8 cellular contexts compared by ENCODE assay signal in genomic region chr10:14954001-14954770, GRCh38. TPM values are rescaled to one million over a fixed set of nuclear protein-coding genes. Genes with fewer than 3 reads are reported as not detected.
DNase-seq lines count a peak whose midpoint lies in the region; ATAC-seq and TF ChIP-seq lines count a peak whose summit lies in the region.

DCLRE1C (minus strand) TSS chr10:14954096; CDS start chr10:14954010, 86 bp downstream.

- TF ChIP-seq CTCF in fibroblast of pulmonary artery (IDR thresholded peaks at IDR 0.05; ENCODE audit: low read length, missing control alignments) (no peak), nephron (IDR thresholded peaks at IDR 0.05; ENCODE audit: unreplicated experiment in 3 of 3) (no peak)

- H3K27ac Mint-ChIP-seq in nephron = peak within 1 kb of the TSS; percentile 95 to 98 (median 97)

- peaks cover 20% of the 10 kb centered on the region for H3K4me1 Mint-ChIP-seq in nephron

- H3K9me3 ChIP-seq in HAP-1 (no peaks in the 10 kb centered on the region), MG63 (no peaks in the 10 kb centered on the region)

- H3K36me3 ChIP-seq in HAP-1 (replicated peaks) (peaks cover 8% of the 10 kb centered on the region), MG63 (peaks cover 10% of the 10 kb centered on the region)

- peaks cover 18% of the 10 kb centered on the region for H3K4me1 ChIP-seq in HAP-1

- ATAC-seq in stimulated activated naive CD8-positive, alpha-beta T cell treated with anti-CD3 and anti-CD28 coated beads, Interleukin-15, Interleukin-2, amounts not matched to agents 100 U/mL and 50 U/mL, for 24 hours = peak; percentile 96

- H3K4me3 ChIP-seq in HAP-1 (peak within 1 kb of the TSS; percentile 92), MG63 (peak within 1 kb of the TSS; percentile 65), fibroblast of pulmonary artery (replicated peaks; ENCODE audit: low read depth, low read length) (peak within 1 kb of the TSS; percentile 86)

- peak within 1 kb of the TSS; percentile 96 for H3K4me3 Mint-ChIP-seq in nephron

- in situ Hi-C loops in G401 (cut with HindIII; ENCODE audit: low sequenced_read_pairs) (no loop called here), HAP-1 (cut with MboI; ENCODE audit: low sequenced_read_pairs) (loop anchor here (10.0 kb wide), 1 partner anchor 151 kb away; no protein-coding TSS in a partner anchor)

- peak; percentile 93 for DNase-seq in G401 (ENCODE audit: low spot score)
- DNase-seq in HAP-1 (ENCODE audit: low spot score in 2 of 2) = peak; percentile 85 to 91
- DNase-seq in MG63 = peak; percentile 94
- DNase-seq in SHP77 (lab: John Stamatoyannopoulos, UW) = peak; percentile 90 to 92
- peak; percentile 83 for DNase-seq in activated effector memory CD4-positive, alpha-beta T cell treated with Interleukin-2 at 50 U/mL for 16 hours
- peak; percentile 86 for DNase-seq in fibroblast of pulmonary artery (ENCODE audit: low read depth)
- peak; percentile 88 for DNase-seq in stimulated activated naive CD8-positive, alpha-beta T cell treated with anti-CD3 and anti-CD28 coated beads, Interleukin-15, Interleukin-2, amounts not matched to agents 100 U/mL and 50 U/mL, for 24 hours

- H3K27me3 ChIP-seq in HAP-1 (ENCODE audit: low read depth) = no peaks in the 10 kb centered on the region
- H3K27me3 ChIP-seq in MG63 = no peaks in the 10 kb centered on the region

- peaks cover 3% of the 10 kb centered on the region for H3K36me3 Mint-ChIP-seq in nephron (ENCODE audit: low read depth)

- no peaks in the 10 kb centered on the region for H3K9me3 Mint-ChIP-seq in nephron

- H3K27me3 Mint-ChIP-seq in nephron (ENCODE audit: low read depth) = peaks cover 4% of the 10 kb centered on the region

RNA-seq across cellular contexts. Expression of gene DCLRE1C, which starts in this region (rescaled TPM):
- 6.6 and 10.8 TPM in 2 replicates for total RNA-seq in G401 (2014; rRNA removed; shearing (Covaris generic))
- 5.8 and 8.5 TPM in 2 replicates for total RNA-seq in MG63 (2014; rRNA removed; shearing (Covaris generic); ENCODE audit: low replicate concordance)

Comparison
In these comparisons a context has a peak if more than half of its experiments do, and no peak if none do; other contexts are left out.
1. Peak in every context shown above with its lines: DNase-seq, ATAC-seq and H3K4me3 ChIP-seq.